In the genomic region with DNA sequence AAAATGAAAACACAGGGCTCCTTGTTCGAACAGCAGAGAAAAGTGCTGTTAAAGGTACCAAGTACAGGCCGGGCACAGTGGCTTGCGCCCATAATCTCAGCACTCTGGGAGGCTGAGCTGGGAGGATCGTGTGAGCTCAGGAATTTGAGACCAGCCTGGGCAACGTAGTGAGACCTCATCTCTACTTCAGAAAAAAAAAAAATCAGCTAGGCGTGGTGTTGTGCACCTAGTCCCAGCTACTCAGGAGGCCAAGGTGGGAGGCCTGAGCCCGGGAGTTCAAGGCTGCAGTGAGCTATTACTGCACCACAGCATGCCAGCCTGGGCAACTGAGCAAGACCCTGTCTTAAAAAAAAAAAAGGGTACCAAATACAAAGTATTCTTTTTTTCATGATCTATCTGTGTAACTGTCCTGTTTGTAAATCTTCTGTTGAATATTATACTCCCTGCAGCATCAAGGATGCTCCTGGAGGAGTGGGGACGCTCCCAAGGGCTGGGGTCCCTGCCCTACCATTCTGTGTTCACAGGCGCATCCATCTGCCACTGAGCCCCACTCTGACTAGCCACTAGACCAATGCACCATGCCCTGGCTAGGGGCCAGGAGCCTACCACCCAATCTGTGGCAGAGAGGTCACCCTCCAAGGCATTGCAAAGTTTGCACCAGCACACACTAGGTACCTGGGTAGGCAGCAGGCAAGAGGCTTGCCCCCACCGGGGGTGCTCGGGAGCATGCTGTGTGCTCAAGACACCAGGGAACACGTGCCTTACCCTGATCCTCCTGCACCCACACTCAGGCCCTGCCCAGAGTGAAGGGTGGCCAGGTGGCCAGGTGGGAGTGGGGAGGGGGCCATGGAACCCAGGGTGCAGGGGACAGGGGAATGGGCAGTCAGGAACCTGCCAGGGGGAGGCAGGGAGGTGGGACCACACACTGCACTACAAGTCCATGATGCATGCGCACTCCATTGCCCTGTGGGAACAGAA, we compare ENCODE assay signal across 18 cellular contexts.
"Had no signal": no experiment of that assay in that cellular context is flagged by ENCODE, and none has a peak within 500 bp of the region (broad histone marks: within the 10 kb centered on the region; RNA-seq: fewer than 3 reads in every experiment).

No MANE protein-coding gene starts in this region.

- H3K9me3 ChIP-seq: psoas muscle, right lobe of liver, stomach, upper lobe of left lung, vagina had no signal

- H3K27ac ChIP-seq: dorsolateral prefrontal cortex, hepatocyte, parathyroid adenoma, psoas muscle, right lobe of liver, stomach, upper lobe of left lung, vagina had no signal

- ATAC-seq: psoas muscle; stimulated activated memory B cell treated with anti-CD40 and anti-IgM and Interleukin-4, amounts not matched to agents 10 μg/mL and 1 μg/mL and 100 μg/mL, for 72 hours had no signal

- H2AFZ ChIP-seq: hepatocyte, parathyroid adenoma had no signal

- H3K79me2 ChIP-seq: hepatocyte, parathyroid adenoma had no signal

- H3K4me3 ChIP-seq: dorsolateral prefrontal cortex, hepatocyte, psoas muscle, right lobe of liver, stomach, upper lobe of left lung, vagina had no signal

- H3K4me1 ChIP-seq: parathyroid adenoma, psoas muscle, upper lobe of left lung, vagina had no signal

- H3K27me3 ChIP-seq: hepatocyte, right lobe of liver, stomach, upper lobe of left lung, vagina had no signal

- DNase-seq: cortex of kidney; dorsolateral prefrontal cortex; effector CD8-positive, alpha-beta T cell; foreskin melanocyte; head of caudate nucleus; psoas muscle; retina; stimulated activated CD4-positive, alpha-beta T cell treated with anti-CD3 and anti-CD28 coated beads, Interleukin-15, amount 100 ng/mL, for 24 hours; stimulated activated CD4-positive, alpha-beta T cell treated with anti-CD3 and anti-CD28 coated beads, Interleukin-1b, Interleukin-23, amount 100 ng/mL, for 48 hours; stimulated activated CD4-positive, alpha-beta T cell treated with anti-CD3 and anti-CD28 coated beads, Interleukin-4, amount 100 ng/mL, for 24 hours; stomach; substantia nigra; upper lobe of left lung had no signal

- H3K36me3 ChIP-seq: right lobe of liver, stomach, upper lobe of left lung, vagina had no signal

- H3K4me2 ChIP-seq: hepatocyte had no signal

- H3K9ac ChIP-seq: parathyroid adenoma had no signal
